20 cellular contexts compared by ENCODE assay signal in the genomic region with DNA sequence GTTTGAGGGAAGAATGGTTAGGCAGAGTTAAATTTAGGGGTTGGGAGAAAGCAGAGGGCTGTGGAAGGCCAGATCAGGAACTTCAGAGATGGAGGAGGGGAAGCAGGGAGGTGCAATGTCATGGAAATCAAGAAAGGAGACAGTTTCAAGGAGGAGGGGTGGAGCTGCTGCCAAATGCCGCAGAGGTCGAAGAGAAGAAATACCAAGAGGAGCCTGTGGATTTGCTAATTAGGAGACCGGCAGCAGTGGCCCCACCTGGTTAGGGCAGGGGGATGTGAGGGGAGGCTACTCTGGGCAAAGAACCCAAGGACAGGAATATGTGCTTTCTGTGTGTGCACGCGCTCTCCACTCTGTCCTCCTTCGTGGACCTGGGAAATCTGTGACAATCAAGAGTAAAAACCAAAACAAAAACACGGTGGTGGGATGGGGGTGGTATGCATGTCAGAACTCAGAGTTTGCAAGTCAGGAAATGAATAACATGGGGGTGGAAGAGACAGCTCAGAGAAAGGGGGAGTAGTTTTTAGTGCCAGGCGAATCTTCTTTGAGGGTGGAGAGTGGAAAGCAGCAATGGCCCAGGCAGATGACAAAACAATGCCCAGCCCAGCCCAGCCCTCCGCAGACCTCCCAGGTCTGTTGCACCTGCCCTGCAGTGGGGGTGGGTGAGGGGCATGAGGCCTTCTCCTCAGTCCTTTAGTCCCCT.
DNase-seq lines count a peak whose midpoint lies in the region; ATAC-seq and TF ChIP-seq lines count a peak whose summit lies in the region.
"Had no signal": no experiment of that assay in that cellular context is flagged by ENCODE, and none has a peak within 500 bp of the region (broad histone marks: within the 10 kb centered on the region; RNA-seq: fewer than 3 reads in every experiment).

No MANE protein-coding gene starts in this region.

- H3K9me2 ChIP-seq in GM23338 (ENCODE audit: insufficient read depth): no peaks in the 10 kb centered on the region
- H3K9me2 ChIP-seq: SK-N-SH had no signal

- H3K27ac ChIP-seq in GM23338 (ENCODE audit: low read depth): no peak overlapping the region
- H3K27ac ChIP-seq in HUES6 (ENCODE audit: low read depth, low read length): no peak overlapping the region
- H3K27ac ChIP-seq in coronary artery: no peak overlapping the region
- H3K27ac ChIP-seq: BLaER1 had no signal

- no peaks in the 10 kb centered on the region for H3K36me3 Mint-ChIP-seq in GM23338 (ENCODE audit: low read depth)
- H3K36me3 Mint-ChIP-seq: CD8-positive, alpha-beta memory T cell had no signal

- DNase-seq in GM23338 (ENCODE audit: low spot score) (peak; percentile 89), iPS DF 19.7 (ENCODE audit: low read depth, low spot score) (peak; percentile 54), left kidney (ENCODE audit: low read depth, low spot score) (peak; percentile 38), NOMO-1 treated with dmso at 0.1 percent for 144 hours (lab: John Stamatoyannopoulos, UW; ENCODE audit: unreplicated experiment) (no peak), coronary artery (ENCODE audit: low spot score) (no peak), globus pallidus (ENCODE audit: low spot score) (no peak)
- DNase-seq: CD8-positive, alpha-beta memory T cell; DMS53; EL; NCI-H1092 treated with DMSO at 0.1 percent for 48 hours; NCI-H146; NCI-H2029 treated with DMSO at 0.1 percent for 48 hours; NCI-H2171; NCI-H69; SHP77; SK-N-SH had no signal

- peak overlapping the region; percentile 61 for H3K27ac Mint-ChIP-seq in GM23338

- H3K79me2 ChIP-seq in GM23338 (replicated peaks; ENCODE audit: insufficient read depth): no peaks in the 10 kb centered on the region

- H3K27me3 Mint-ChIP-seq in GM23338 (ENCODE audit: insufficient read depth, low read depth, poor library complexity): peaks cover 13% of the 10 kb centered on the region

- no peaks in the 10 kb centered on the region for H4K20me1 ChIP-seq in GM23338 (replicated peaks; ENCODE audit: insufficient read depth)
- H4K20me1 ChIP-seq: BLaER1 had no signal

- H3F3A ChIP-seq in GM23338 (replicated peaks; ENCODE audit: low read depth): no peaks in the 10 kb centered on the region

- TF ChIP-seq CTCF in GM23338 (conservative IDR thresholded peaks at IDR 0.05; ENCODE audit: low read depth in 2 of 2): no peak
- TF ChIP-seq CTCF in coronary artery (IDR thresholded peaks at IDR 0.05): no peak

- H3K36me3 ChIP-seq in GM23338 (ENCODE audit: insufficient read depth) (no peaks in the 10 kb centered on the region), HUES6 (ENCODE audit: control insufficient read depth, insufficient read depth, low read length) (no peaks in the 10 kb centered on the region)
- H3K36me3 ChIP-seq: BLaER1 had no signal

- no peaks in the 10 kb centered on the region for H3K9me3 ChIP-seq in HUES6 (ENCODE audit: control insufficient read depth, insufficient read depth, low read depth, low read length)
- H3K9me3 ChIP-seq: BLaER1, SK-N-SH had no signal

- H3K4me3 Mint-ChIP-seq in GM23338: peak overlapping the region; percentile 58
- H3K4me3 Mint-ChIP-seq: CD8-positive, alpha-beta memory T cell had no signal

- 0 out of 2 replicates have a peak, but pooled peaks cover 6% of the 10 kb centered on the region for H3K27me3 ChIP-seq in GM23338 (ENCODE audit: insufficient read depth)
- H3K27me3 ChIP-seq in HUES6 (ENCODE audit: control insufficient read depth, insufficient read depth, low read length): peaks cover 25% of the 10 kb centered on the region
- H3K27me3 ChIP-seq: BLaER1 had no signal

- peak overlapping the region; percentile 25 for H3K4me3 ChIP-seq in GM23338
- peak overlapping the region; percentile 30 for H3K4me3 ChIP-seq in HUES6 (ENCODE audit: low read depth, low read length)
- H3K4me3 ChIP-seq in coronary artery: no peak overlapping the region
- H3K4me3 ChIP-seq: BLaER1, K562 had no signal

- ATAC-seq in GM23338: peak; percentile 78
- ATAC-seq in activated CD4-positive, CD25-positive, alpha-beta regulatory T cell treated with anti-CD3 and anti-CD28 coated beads, Interleukin-2, amount 50 U/mL, for 24 hours: no peak
- ATAC-seq: K562 had no signal

- no peaks in the 10 kb centered on the region; the same call in 2 of the 3 replicates for H3K9me3 Mint-ChIP-seq in GM23338

- no peak overlapping the region for H3K9ac ChIP-seq in HUES6 (ENCODE audit: low read length)
- H3K9ac ChIP-seq: BLaER1, SK-N-SH had no signal

- peaks cover 58% of the 10 kb centered on the region for H3K4me1 Mint-ChIP-seq in GM23338
- H3K4me1 Mint-ChIP-seq: CD8-positive, alpha-beta memory T cell had no signal

- H3K4me1 ChIP-seq in GM23338 (ENCODE audit: insufficient read depth): peaks cover 35% of the 10 kb centered on the region
- peaks cover 50% of the 10 kb centered on the region for H3K4me1 ChIP-seq in HUES6 (ENCODE audit: control insufficient read depth, insufficient read depth, low read length)

- H2AFZ ChIP-seq in GM23338: no peak overlapping the region

- peak overlapping the region; percentile 53 for H3K4me2 ChIP-seq in GM23338
- H3K4me2 ChIP-seq: BLaER1, SK-N-SH had no signal

TF ChIP-seq in GM23338, 12 proteins besides CTCF, POLR2A, EP300 and RAD21 (continues in another document):
- no peak for TF ChIP-seq ZNF114 (CRISPR knock-in tag; IDR thresholded peaks at IDR 0.05)
- TF ChIP-seq, protein P1, sequence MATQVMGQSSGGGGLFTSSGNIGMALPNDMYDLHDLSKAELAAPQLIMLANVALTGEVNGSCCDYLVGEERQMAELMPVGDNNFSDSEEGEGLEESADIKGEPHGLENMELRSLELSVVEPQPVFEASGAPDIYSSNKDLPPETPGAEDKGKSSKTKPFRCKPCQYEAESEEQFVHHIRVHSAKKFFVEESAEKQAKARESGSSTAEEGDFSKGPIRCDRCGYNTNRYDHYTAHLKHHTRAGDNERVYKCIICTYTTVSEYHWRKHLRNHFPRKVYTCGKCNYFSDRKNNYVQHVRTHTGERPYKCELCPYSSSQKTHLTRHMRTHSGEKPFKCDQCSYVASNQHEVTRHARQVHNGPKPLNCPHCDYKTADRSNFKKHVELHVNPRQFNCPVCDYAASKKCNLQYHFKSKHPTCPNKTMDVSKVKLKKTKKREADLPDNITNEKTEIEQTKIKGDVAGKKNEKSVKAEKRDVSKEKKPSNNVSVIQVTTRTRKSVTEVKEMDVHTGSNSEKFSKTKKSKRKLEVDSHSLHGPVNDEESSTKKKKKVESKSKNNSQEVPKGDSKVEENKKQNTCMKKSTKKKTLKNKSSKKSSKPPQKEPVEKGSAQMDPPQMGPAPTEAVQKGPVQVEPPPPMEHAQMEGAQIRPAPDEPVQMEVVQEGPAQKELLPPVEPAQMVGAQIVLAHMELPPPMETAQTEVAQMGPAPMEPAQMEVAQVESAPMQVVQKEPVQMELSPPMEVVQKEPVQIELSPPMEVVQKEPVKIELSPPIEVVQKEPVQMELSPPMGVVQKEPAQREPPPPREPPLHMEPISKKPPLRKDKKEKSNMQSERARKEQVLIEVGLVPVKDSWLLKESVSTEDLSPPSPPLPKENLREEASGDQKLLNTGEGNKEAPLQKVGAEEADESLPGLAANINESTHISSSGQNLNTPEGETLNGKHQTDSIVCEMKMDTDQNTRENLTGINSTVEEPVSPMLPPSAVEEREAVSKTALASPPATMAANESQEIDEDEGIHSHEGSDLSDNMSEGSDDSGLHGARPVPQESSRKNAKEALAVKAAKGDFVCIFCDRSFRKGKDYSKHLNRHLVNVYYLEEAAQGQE (IDR thresholded peaks at IDR 0.05; ENCODE audit: unreplicated experiment): no peak

Comparison
In these comparisons a context has a peak if more than half of its experiments do, and no peak if none do; other contexts are left out.
1. DNase-seq: peak in GM23338 (single experiment), iPS DF 19.7 (single experiment) and left kidney (single experiment); none in NOMO-1 treated with dmso at 0.1 percent for 144 hours (single experiment), coronary artery (single experiment) and globus pallidus (single experiment).